ENCODE assay signal across 17 cellular contexts in the genomic region with DNA sequence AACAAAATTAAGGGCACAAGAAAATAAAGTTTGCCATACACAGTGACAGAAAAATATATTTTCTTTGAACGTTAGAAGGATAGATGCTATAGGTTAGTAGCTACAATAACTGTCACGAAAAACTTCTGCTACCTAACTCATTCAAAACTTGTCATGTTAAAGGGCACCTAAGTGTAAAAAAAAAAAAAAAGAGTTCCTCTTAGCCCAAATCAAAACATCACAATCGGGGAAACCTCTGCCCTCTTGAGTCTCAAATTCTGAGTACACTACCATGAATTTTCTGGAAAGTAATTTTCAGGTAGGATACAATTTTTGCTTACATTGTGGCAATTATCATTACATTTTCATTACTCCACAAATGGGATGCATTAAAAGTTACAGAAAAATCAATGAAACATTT. TPM values are rescaled to one million over a fixed set of nuclear protein-coding genes. Genes with fewer than 3 reads are reported as not detected.
DNase-seq lines count a peak whose midpoint lies in the region; ATAC-seq, FAIRE-seq and TF ChIP-seq lines count a peak whose summit lies in the region.
"Had no signal": no experiment of that assay in that cellular context is flagged by ENCODE, and none has a peak within 500 bp of the region (broad histone marks: within the 10 kb centered on the region; RNA-seq: fewer than 3 reads in every experiment).

No MANE protein-coding gene starts in this region.

- H3K79me2 ChIP-seq in Loucy (ENCODE audit: insufficient read depth, low read length) = peaks cover 93% of the 10 kb centered on the region
- H3K79me2 ChIP-seq in astrocyte (ENCODE audit: insufficient read depth, low read length) = peaks cover 94% of the 10 kb centered on the region

- ATAC-seq in gastrocnemius medialis = no peak
- ATAC-seq in pancreas = no peak
- ATAC-seq: GM23338 had no signal

- in situ Hi-C loops in gastrocnemius medialis (cut with MboI; ENCODE audit: low sequenced_read_pairs in 4 of 4) = loop anchor here in 1 of 4 donors (10.0 kb wide), 1 partner anchor 81 kb away; no protein-coding TSS in a partner anchor

- peak; percentile 37 for DNase-seq in CD1c-positive myeloid dendritic cell (ENCODE audit: extremely low spot score)
- DNase-seq in astrocyte (ENCODE audit: low read depth) = no peak
- DNase-seq in gastrocnemius medialis = no peak
- no peak for DNase-seq in NCI-H510A treated with DMSO at 0.1 percent for 48 hours (lab: John Stamatoyannopoulos, UW)
- no peak for DNase-seq in pancreas
- DNase-seq in NCI-H526 treated with DMSO at 0.1 percent for 48 hours (lab: John Stamatoyannopoulos, UW) = no peak
- DNase-seq in medulla oblongata (ENCODE audit: extremely low spot score) = no peak
- DNase-seq: GF-D8, MM.1S, NCI-H1105, NCI-H1694 treated with DMSO at 0.1 percent for 48 hours, NCI-H345 had no signal

- peak overlapping the region; percentile 54 for H3K4me3 Mint-ChIP-seq in astrocyte (ENCODE audit: unreplicated experiment)
- H3K4me3 Mint-ChIP-seq: GM23338 had no signal

- no peak overlapping the region for H3K27ac Mint-ChIP-seq in astrocyte (ENCODE audit: unreplicated experiment)
- H3K27ac Mint-ChIP-seq: GM23338 had no signal

- no peaks in the 10 kb centered on the region for H3K9me3 ChIP-seq in Loucy (ENCODE audit: insufficient read depth, low read depth, low read length)
- no peaks in the 10 kb centered on the region for H3K9me3 ChIP-seq in astrocyte (ENCODE audit: insufficient read depth, low read depth, low read length)
- no peaks in the 10 kb centered on the region for H3K9me3 ChIP-seq in gastrocnemius medialis
- no peaks in the 10 kb centered on the region for H3K9me3 ChIP-seq in pancreas
- H3K9me3 ChIP-seq: BLaER1 had no signal

- peaks cover 63% of the 10 kb centered on the region for H3K4me1 Mint-ChIP-seq in astrocyte (ENCODE audit: low read depth, unreplicated experiment)

- H3K9ac ChIP-seq in Loucy (ENCODE audit: low read depth, low read length, poor library complexity, severe bottlenecking) (no peak overlapping the region), astrocyte (ENCODE audit: low read length) (no peak overlapping the region)
- H3K9ac ChIP-seq: BLaER1, KMS-11 had no signal

- 86 to 91% methylated on average over 3 of the region's 3 CpGs for WGBS in pancreas, 2 donors

- H3K4me2 ChIP-seq in Loucy (ENCODE audit: low read depth, low read length, poor library complexity, severe bottlenecking) (peak overlapping the region; percentile 31), astrocyte (ENCODE audit: low read length) (no peak overlapping the region)
- H3K4me2 ChIP-seq: BLaER1, GM23338, KMS-11 had no signal

- no peak for TF ChIP-seq POLR2A in gastrocnemius medialis (IDR thresholded peaks at IDR 0.05)

- no peaks in the 10 kb centered on the region for H3K9me3 Mint-ChIP-seq in astrocyte (ENCODE audit: unreplicated experiment)
- H3K9me3 Mint-ChIP-seq: GM23338 had no signal

- FAIRE-seq in astrocyte (lab: Jason Lieb, UNC) (no peak), pancreas (lab: Jason Lieb, UNC) (no peak)

- no peaks in the 10 kb centered on the region for H3K9me2 ChIP-seq in Loucy (replicated peaks; ENCODE audit: low read depth, low read length)

- no peaks in the 10 kb centered on the region for H3K27me3 Mint-ChIP-seq in astrocyte (ENCODE audit: low read depth, unreplicated experiment)

- H3K36me3 Mint-ChIP-seq in astrocyte (ENCODE audit: low read depth, unreplicated experiment) = peaks cover 2% of the 10 kb centered on the region

- H3F3A ChIP-seq in Loucy (ENCODE audit: low read depth) = no peaks in the 10 kb centered on the region; the same call in 1 of the 2 replicates

- H3K4me3 ChIP-seq in Loucy (ENCODE audit: low read length, poor library complexity, severe bottlenecking) (no peak overlapping the region), astrocyte (ENCODE audit: insufficient read depth, low read depth, low read length) (no peak overlapping the region), gastrocnemius medialis (no peak overlapping the region), pancreas (no peak overlapping the region)
- H3K4me3 ChIP-seq: BLaER1, GM23338, SK-N-MC had no signal

- H2AFZ ChIP-seq in Loucy (ENCODE audit: low read length) (no peak overlapping the region), astrocyte (ENCODE audit: low read depth, low read length) (no peak overlapping the region)
- H2AFZ ChIP-seq: GM23338 had no signal

- H3K36me3 ChIP-seq in Loucy (ENCODE audit: insufficient read depth, low read length) = 0 out of 2 replicates have a peak, but pooled peaks cover 5% of the 10 kb centered on the region
- H3K36me3 ChIP-seq in astrocyte (ENCODE audit: insufficient read depth, low read length) = peaks cover 4% of the 10 kb centered on the region
- H3K36me3 ChIP-seq in gastrocnemius medialis = no peaks in the 10 kb centered on the region
- no peaks in the 10 kb centered on the region for H3K36me3 ChIP-seq in pancreas
- H3K36me3 ChIP-seq: BLaER1 had no signal

- peaks cover 24% of the 10 kb centered on the region for H4K20me1 ChIP-seq in Loucy (ENCODE audit: insufficient read depth, low read length, poor library complexity, severe bottlenecking)
- H4K20me1 ChIP-seq in astrocyte (ENCODE audit: insufficient read depth, low read length) = peaks cover 42% of the 10 kb centered on the region

- H3K4me1 ChIP-seq in Loucy (ENCODE audit: insufficient read depth, low read length, poor library complexity, severe bottlenecking) (peaks cover 56% of the 10 kb centered on the region), astrocyte (ENCODE audit: insufficient read depth, low read length) (peaks cover 45% of the 10 kb centered on the region), gastrocnemius medialis (peaks cover 72 to 83% of the 10 kb centered on the region in 2 donors), pancreas (peaks cover 0 to 49% (median 12%) of the 10 kb centered on the region in 3 donors)

- no peaks in the 10 kb centered on the region for H3K27me3 ChIP-seq in Loucy (ENCODE audit: insufficient read depth, low read length, poor library complexity, severe bottlenecking)
- H3K27me3 ChIP-seq in astrocyte (ENCODE audit: insufficient read depth, low read length) = no peaks in the 10 kb centered on the region
- H3K27me3 ChIP-seq in gastrocnemius medialis = no peaks in the 10 kb centered on the region
- H3K27me3 ChIP-seq in pancreas = no peaks in the 10 kb centered on the region
- H3K27me3 ChIP-seq: BLaER1 had no signal

- intact Hi-C loops in gastrocnemius medialis (cut with DNase I; ENCODE audit: low total_unique reads) = no loop called here
- intact Hi-C loops in pancreas (cut with DNase I) = no loop called here

- no peak overlapping the region for H3K27ac ChIP-seq in astrocyte (ENCODE audit: low read depth, low read length)
- H3K27ac ChIP-seq in gastrocnemius medialis = peak overlapping the region; percentile 96 to 99 (median 98)
- no peak overlapping the region for H3K27ac ChIP-seq in pancreas
- H3K27ac ChIP-seq: BLaER1, KMS-11, SK-N-MC had no signal

- TF ChIP-seq CTCF in Loucy (conservative IDR thresholded peaks at IDR 0.05; ENCODE audit: low read length) (no peak), astrocyte (IDR thresholded peaks at IDR 0.05; ENCODE audit: insufficient read depth, low read depth, low read length) (no peak), gastrocnemius medialis (IDR thresholded peaks at IDR 0.05 in 4 of 5, conservative IDR thresholded peaks at IDR 0.05 in 1 of 5) (no peak), pancreas (IDR thresholded peaks at IDR 0.05) (no peak)

RNA-seq across cellular contexts. Expression of gene ATXN1, which starts 5.7 kb away (rescaled TPM):
- 68.3 and 70.9 TPM in 2 replicates for total RNA-seq in astrocyte
- total RNA-seq in gastrocnemius medialis = 10 to 100 TPM; 21.8 to 42.9 (median 33.1) TPM
- 10 to 100 TPM; 20.0 to 38.6 (median 22.5) TPM for total RNA-seq in pancreas
- polyA plus RNA-seq in pancreas = 1 to 10 TPM; 4.9 to 8.1 TPM

Comparison
In these comparisons a context has a peak if more than half of its experiments do, and no peak if none do; other contexts are left out.
1. H3K27ac ChIP-seq: peak in gastrocnemius medialis (4 of 4); none in astrocyte (single experiment) and pancreas (0 of 4).